Comparison of ENCODE assay signal across 18 cellular contexts in genomic region chr20:48649104-48649626, GRCh38.
DNase-seq lines count a peak whose midpoint lies in the region; ATAC-seq and TF ChIP-seq lines count a peak whose summit lies in the region.
"Had no signal": no experiment of that assay in that cellular context is flagged by ENCODE, and none has a peak within 500 bp of the region (broad histone marks: within the 10 kb centered on the region; RNA-seq: fewer than 3 reads in every experiment).

No MANE protein-coding gene starts in this region.

- intact Hi-C loops in Right ventricle myocardium inferior (cut with DNase I) (no loop called here), cardiac septum (cut with DNase I) (no loop called here)

- H3K9me3 ChIP-seq in neutrophil = peaks cover 16% of the 10 kb centered on the region
- H3K9me3 ChIP-seq: A549 had no signal

- H3K27ac ChIP-seq in neutrophil = peak overlapping the region; percentile 35
- H3K27ac ChIP-seq: 22Rv1, A549 had no signal

- TF ChIP-seq CTCF in neutrophil (IDR thresholded peaks at IDR 0.05) = no peak

- peaks cover 4% of the 10 kb centered on the region for H3K4me1 Mint-ChIP-seq in activated T-helper 17 cell treated with anti-CD3 and anti-CD28 coated beads, Interleukin-2, amount 50 U/mL, for 72 hours
- H3K4me1 Mint-ChIP-seq: CD14-positive monocyte, GM23338, IgD-negative memory B cell had no signal

- no peaks in the 10 kb centered on the region for H3K27me3 ChIP-seq in neutrophil

- peak overlapping the region; percentile 49 for H3K27ac Mint-ChIP-seq in activated T-helper 17 cell treated with anti-CD3 and anti-CD28 coated beads, Interleukin-2, amount 50 U/mL, for 72 hours
- H3K27ac Mint-ChIP-seq: CD8-positive, alpha-beta T cell; GM23338; HFFc6 had no signal

- no peak for ATAC-seq in Right ventricle myocardium inferior
- ATAC-seq in activated T-helper 17 cell treated with anti-CD3 and anti-CD28 coated beads, Interleukin-2, amount 50 U/mL, for 72 hours (replicated peaks) = no peak
- no peak for ATAC-seq in HG03196 (IDR thresholded peaks at IDR 0.05; ENCODE audit: unreplicated experiment)
- ATAC-seq: A549; CD8-positive, alpha-beta T cell; GM23338; HepG2 had no signal

- DNase-seq in Right ventricle myocardium inferior (ENCODE audit: missing footprints) = peak; percentile 35
- no peak for DNase-seq in cardiac septum (ENCODE audit: low spot score)
- DNase-seq in NCI-H226 = no peak
- DNase-seq in OCI-M2 (lab: John Stamatoyannopoulos, UW; ENCODE audit: unreplicated experiment) = no peak
- DNase-seq: AML-193; CD8-positive, alpha-beta T cell; GF-D8; HCEC 1CT; HFFc6 had no signal

- H3K36me3 Mint-ChIP-seq in activated T-helper 17 cell treated with anti-CD3 and anti-CD28 coated beads, Interleukin-2, amount 50 U/mL, for 72 hours (ENCODE audit: low read depth) = peaks cover 100% of the 10 kb centered on the region
- H3K36me3 Mint-ChIP-seq: IgD-negative memory B cell had no signal

- no peaks in the 10 kb centered on the region for H3K4me1 ChIP-seq in neutrophil (ENCODE audit: control insufficient read depth in 1 of 2, insufficient read depth in 1 of 2, low read depth in 1 of 2, low read length in 1 of 2)
- H3K4me1 ChIP-seq: A549 had no signal

- no peaks in the 10 kb centered on the region for H3K9me3 Mint-ChIP-seq in activated T-helper 17 cell treated with anti-CD3 and anti-CD28 coated beads, Interleukin-2, amount 50 U/mL, for 72 hours
- H3K9me3 Mint-ChIP-seq: CD14-positive monocyte; CD8-positive, alpha-beta T cell; GM23338; HFFc6; IgD-negative memory B cell had no signal

- no peak overlapping the region for H3K4me3 ChIP-seq in neutrophil (ENCODE audit: low read depth in 1 of 2, low read length in 1 of 2)
- H3K4me3 ChIP-seq: A549, GM23338 had no signal

- H3K4me3 Mint-ChIP-seq in activated T-helper 17 cell treated with anti-CD3 and anti-CD28 coated beads, Interleukin-2, amount 50 U/mL, for 72 hours = no peak overlapping the region
- H3K4me3 Mint-ChIP-seq: CD14-positive monocyte; CD8-positive, alpha-beta T cell; GM23338; HFFc6 had no signal

- H3K27me3 Mint-ChIP-seq in activated T-helper 17 cell treated with anti-CD3 and anti-CD28 coated beads, Interleukin-2, amount 50 U/mL, for 72 hours = no peaks in the 10 kb centered on the region
- H3K27me3 Mint-ChIP-seq: IgD-negative memory B cell had no signal

- H3K36me3 ChIP-seq in neutrophil = peaks cover 100% of the 10 kb centered on the region
